Comparison of ENCODE assay signal across 12 cellular contexts in genomic region chr2:41922177-41922576, GRCh38.
DNase-seq lines count a peak whose midpoint lies in the region; ATAC-seq, FAIRE-seq and TF ChIP-seq lines count a peak whose summit lies in the region.
"Had no signal": no experiment of that assay in that cellular context is flagged by ENCODE, and none has a peak within 500 bp of the region (broad histone marks: within the 10 kb centered on the region; RNA-seq: fewer than 3 reads in every experiment).

No MANE protein-coding gene starts in this region.

- H3K4me1 ChIP-seq in K562 (replicated peaks in 1 of 2; ENCODE audit: control insufficient read depth in 2 of 2, insufficient read depth in 2 of 2, low read length in 2 of 2): no peaks in the 10 kb centered on the region

- no TSS peak for BruUV-seq in K562 (replicated peaks; lab: Mats Ljungman, UMichigan)

- no peaks in the 10 kb centered on the region for H3K36me3 ChIP-seq in K562 (ENCODE audit: control insufficient read depth, insufficient read depth, low read length)

- no peak overlapping the region for H3K4me2 ChIP-seq in K562 (ENCODE audit: insufficient read depth, low read length)

- TF ChIP-seq CTCF in AG10803 (conservative IDR thresholded peaks at IDR 0.05; ENCODE audit: low read length) (no peak), K562 (IDR thresholded peaks at IDR 0.05 in 2 of 3, conservative IDR thresholded peaks at IDR 0.05 in 1 of 3; ENCODE audit: insufficient read depth in 2 of 3, low read depth in 1 of 3, low read length in 3 of 3) (no peak), progenitor cell of endocrine pancreas (IDR thresholded peaks at IDR 0.05; ENCODE audit: unreplicated experiment) (no peak)

- H3K27ac Mint-ChIP-seq in progenitor cell of endocrine pancreas: no peak overlapping the region

- no peak overlapping the region for H3K9ac ChIP-seq in K562 (ENCODE audit: insufficient read depth in 1 of 2, low read depth in 2 of 2, low read length in 2 of 2)

- ATAC-seq in HG03432 (IDR thresholded peaks at IDR 0.05; ENCODE audit: unreplicated experiment) (peak; percentile 34), K562 (peak; percentile 86)
- ATAC-seq: activated T-cell treated with anti-CD3 and anti-CD28 coated beads, Interleukin-2, amount 50 U/mL, for 4 hours had no signal

- TF ChIP-seq EP300 in K562 (IDR thresholded peaks at IDR 0.05; ENCODE audit: low read length): peak; percentile 80

- H3K79me2 ChIP-seq in K562 (ENCODE audit: control insufficient read depth, insufficient read depth, low read length): no peaks in the 10 kb centered on the region

- H3K4me3 Mint-ChIP-seq in progenitor cell of endocrine pancreas (ENCODE audit: low read depth): no peak overlapping the region
- H3K4me3 Mint-ChIP-seq: activated T-cell treated with anti-CD3 and anti-CD28 coated beads, Interleukin-2, amount 50 U/mL, for 4 hours; neural crest cell had no signal

- no peaks in the 10 kb centered on the region for H3K9me3 Mint-ChIP-seq in progenitor cell of endocrine pancreas (ENCODE audit: low read depth)
- H3K9me3 Mint-ChIP-seq: activated T-cell treated with anti-CD3 and anti-CD28 coated beads, Interleukin-2, amount 50 U/mL, for 4 hours; neural crest cell had no signal

- peaks cover under 1% of the 10 kb centered on the region for H3K27me3 Mint-ChIP-seq in progenitor cell of endocrine pancreas

- intact Hi-C loops in K562 (cut with micrococcal nuclease): no loop called here

- peak; percentile 56 for FAIRE-seq in K562 (lab: Jason Lieb, UNC)
- FAIRE-seq: G401.6 had no signal

- no peaks in the 10 kb centered on the region for H3K9me3 ChIP-seq in K562 (replicated peaks; ENCODE audit: control insufficient read depth, insufficient read depth, low read depth, low read length)

- H3K27ac ChIP-seq in K562 (ENCODE audit: extremely low read depth, low read depth, low read length): no peak overlapping the region

- POLR2A ChIA-PET in K562 (lab: Yijun Ruan, JAX): no interaction called here

- no peak for TF ChIP-seq POLR2A in K562 (conservative IDR thresholded peaks at IDR 0.05)

- in situ Hi-C loops in K562 (cut with MboI): no loop called here

- CTCF ChIA-PET in K562 (lab: Yijun Ruan, JAX; ENCODE audit: low intra/inter-chr PET ratio): no interaction called here

- H3K4me1 Mint-ChIP-seq in progenitor cell of endocrine pancreas (ENCODE audit: low read depth): peaks cover 33% of the 10 kb centered on the region

- WGBS in K562 (ENCODE audit: insufficient coverage, low coverage, missing lambda C conversion rate): 0% methylated on average over 5 of the region's 5 CpGs

- peak; percentile 38 for DNase-seq in AG10803 (ENCODE audit: low read depth)
- peak; percentile 31 to 66 (median 49) for DNase-seq in K562 (ENCODE audit: extremely low read depth in 1 of 4, low spot score in 3 of 4)
- DNase-seq in medulla oblongata (ENCODE audit: extremely low spot score): peak; percentile 66
- no peak for DNase-seq in progenitor cell of endocrine pancreas (ENCODE audit: low spot score, unreplicated experiment)
- no peak for DNase-seq in NCI-H510A treated with DMSO at 0.1 percent for 48 hours (lab: John Stamatoyannopoulos, UW)
- DNase-seq in islet precursor cell: no peak
- no peak for DNase-seq in activated CD4-positive, alpha-beta T cell treated with anti-CD3 and anti-CD28 coated beads for 1 hour
- DNase-seq: activated T-cell treated with anti-CD3 and anti-CD28 coated beads, Interleukin-2, amount 50 U/mL, for 4 hours had no signal

- H2AFZ ChIP-seq in K562 (ENCODE audit: low read depth, low read length): no peak overlapping the region

- TF ChIP-seq RAD21 in K562 (CRISPR knock-in tag; conservative IDR thresholded peaks at IDR 0.05 in 1 of 2, IDR thresholded peaks at IDR 0.05 in 1 of 2): no peak

- H3K4me3 ChIP-seq in AG10803 (ENCODE audit: low read length) (no peak overlapping the region), K562 (no peak overlapping the region)
- H3K4me3 ChIP-seq: SK-N-MC had no signal

- H3K9me1 ChIP-seq in K562 (ENCODE audit: control insufficient read depth, insufficient read depth, low read length): no peaks in the 10 kb centered on the region

- peaks cover 0 to 7% of the 10 kb centered on the region in 2 experiments; a peak in 2 of 5 replicates for H3K27me3 ChIP-seq in K562 (ENCODE audit: control insufficient read depth in 2 of 2, insufficient read depth in 2 of 2, low read length in 2 of 2)

- no peaks in the 10 kb centered on the region for H3K36me3 Mint-ChIP-seq in progenitor cell of endocrine pancreas (ENCODE audit: insufficient read depth)

- H4K20me1 ChIP-seq in K562 (replicated peaks; ENCODE audit: control insufficient read depth, insufficient read depth, low read length): no peaks in the 10 kb centered on the region

TF ChIP-seq in K562, 482 proteins besides CTCF, POLR2A, EP300 and RAD21 (continues in another document):
- TF ChIP-seq MAFF (IDR thresholded peaks at IDR 0.05; ENCODE audit: low read length) (peak; percentile 62), ZNF133 (CRISPR knock-in tag; IDR thresholded peaks at IDR 0.05) (no peak), E2F1 (CRISPR knock-in tag; IDR thresholded peaks at IDR 0.05) (no peak), NFIC (IDR thresholded peaks at IDR 0.05) (peak; percentile 69), ARHGAP35 (IDR thresholded peaks at IDR 0.05; ENCODE audit: partially characterized antibody) (no peak), MITF (IDR thresholded peaks at IDR 0.05) (peak; percentile 67; the same call in 1 of the 2 replicates), TCF15 (CRISPR knock-in tag; IDR thresholded peaks at IDR 0.05) (no peak), ZKSCAN8 (CRISPR knock-in tag; IDR thresholded peaks at IDR 0.05) (peak; percentile 70; the same call in 1 of the 2 replicates), ESRRA (IDR thresholded peaks at IDR 0.05; ENCODE audit: borderline replicate concordance, low read depth) (no peak), RCOR1 (IDR thresholded peaks at IDR 0.05; ENCODE audit: borderline replicate concordance in 1 of 2, low read depth in 2 of 2, low read length in 2 of 2) (peak; percentile 96 to 99), RFX1 (IDR thresholded peaks at IDR 0.05) (0 out of 2 replicates have a peak, but pooled peaks have one; percentile 16), FOXK2 (conservative IDR thresholded peaks at IDR 0.05 in 1 of 2, IDR thresholded peaks at IDR 0.05 in 1 of 2; ENCODE audit: low read depth in 2 of 2) (peak; percentile 59 to 62; a peak in 2 of 4 replicates), HCFC1 (IDR thresholded peaks at IDR 0.05; ENCODE audit: low read depth, low read length) (no peak), TRIM24 (IDR thresholded peaks at IDR 0.05) (peak; percentile 51 to 70), ZNF639 (CRISPR knock-in tag; conservative IDR thresholded peaks at IDR 0.05 in 1 of 2, IDR thresholded peaks at IDR 0.05 in 1 of 2) (peak in 1 of 2 experiments; percentile 68; a peak in 2 of 4 replicates), TEAD4 (IDR thresholded peaks at IDR 0.05; ENCODE audit: low read length) (peak; percentile 94), TEAD4 (CRISPR knock-in tag; IDR thresholded peaks at IDR 0.05; ENCODE audit: borderline replicate concordance) (no peak), VEZF1 (CRISPR knock-in tag; IDR thresholded peaks at IDR 0.05) (peak; percentile 47), SUPT5H (IDR thresholded peaks at IDR 0.05) (no peak)

Comparison
In these comparisons a context has a peak if more than half of its experiments do, and no peak if none do; other contexts are left out.
1. DNase-seq: peak in AG10803 (single experiment), K562 (4 of 4) and medulla oblongata (single experiment); none in progenitor cell of endocrine pancreas (single experiment), NCI-H510A treated with DMSO at 0.1 percent for 48 hours (single experiment), islet precursor cell (single experiment) and activated CD4-positive, alpha-beta T cell treated with anti-CD3 and anti-CD28 coated beads for 1 hour (single experiment).